ENCODE assay signal across 1 cellular context in genomic region chr1:1477206-1477605, GRCh38.
TF ChIP-seq lines count a peak whose summit lies in the region.

No MANE protein-coding gene starts in this region.

TF ChIP-seq in HepG2, 621 proteins besides CTCF, POLR2A, EP300 and RAD21:
- TF ChIP-seq RBFOX2 (IDR thresholded peaks at IDR 0.05; ENCODE audit: low read depth, low read length) = peak; percentile 38; the same call in 1 of the 2 replicates
- no peak for TF ChIP-seq TRAFD1 (CRISPR knock-in tag; IDR thresholded peaks at IDR 0.05; ENCODE audit: borderline replicate concordance)
- TF ChIP-seq FOXM1 (CRISPR knock-in tag; IDR thresholded peaks at IDR 0.05) = no peak
TF ChIP-seq in HepG2: peak in this region for 1.
